ENCODE assay signal across 16 cellular contexts in genomic region chr18:13541621-13542519, GRCh38.
DNase-seq lines count a peak whose midpoint lies in the region; ATAC-seq and TF ChIP-seq lines count a peak whose summit lies in the region.
"Had no signal": no experiment of that assay in that cellular context is flagged by ENCODE, and none has a peak within 500 bp of the region (broad histone marks: within the 10 kb centered on the region; RNA-seq: fewer than 3 reads in every experiment).

No MANE protein-coding gene starts in this region.

- H3K27me3 Mint-ChIP-seq in activated naive CD8-positive, alpha-beta T cell, result no peaks in the 10 kb centered on the region

- peak; percentile 14 for ATAC-seq in left lung
- ATAC-seq: sciatic nerve, SK-N-SH treated with all-trans-retinoic acid at 6 μM for 48 hours had no signal

- H3K4me1 ChIP-seq in left lung (peaks cover 0 to 7% of the 10 kb centered on the region in 2 donors), stomach smooth muscle (ENCODE audit: control insufficient read depth, insufficient read depth, low read length) (peaks cover 59% of the 10 kb centered on the region)

- H3K9ac ChIP-seq in stomach smooth muscle (ENCODE audit: low read length in 2 of 2), result peak overlapping the region in 1 of 2 donors; percentile 5

- no peak overlapping the region for H3K4me3 Mint-ChIP-seq in activated naive CD8-positive, alpha-beta T cell

- no peak overlapping the region for H3K27ac ChIP-seq in left lung
- peak overlapping the region; percentile 89 for H3K27ac ChIP-seq in stomach smooth muscle (ENCODE audit: low read length)
- H3K27ac ChIP-seq: testis had no signal

- TF ChIP-seq CTCF in left lung (IDR thresholded peaks at IDR 0.05), result no peak

- intact Hi-C loops in left lung (cut with DNase I), result no loop called here

- H3K9me3 ChIP-seq in left lung (no peaks in the 10 kb centered on the region), stomach smooth muscle (ENCODE audit: control insufficient read depth in 2 of 2, low read length in 2 of 2) (no peaks in the 10 kb centered on the region)
- H3K9me3 ChIP-seq: testis had no signal

- H3K27me3 ChIP-seq in left lung, result no peaks in the 10 kb centered on the region
- no peaks in the 10 kb centered on the region for H3K27me3 ChIP-seq in stomach smooth muscle (ENCODE audit: control insufficient read depth in 1 of 2, insufficient read depth in 2 of 2, low read length in 2 of 2)
- H3K27me3 ChIP-seq: testis had no signal

- H3K4me1 Mint-ChIP-seq in activated naive CD8-positive, alpha-beta T cell (ENCODE audit: low read depth), result peaks cover 63% of the 10 kb centered on the region

- no peaks in the 10 kb centered on the region for H3K9me3 Mint-ChIP-seq in activated naive CD8-positive, alpha-beta T cell (ENCODE audit: low read depth)

- peak overlapping the region; percentile 61 for H3K27ac Mint-ChIP-seq in activated naive CD8-positive, alpha-beta T cell

- no peak overlapping the region for H3K4me3 ChIP-seq in left lung
- H3K4me3 ChIP-seq in stomach smooth muscle (ENCODE audit: low read length in 2 of 2), result peak overlapping the region in 1 of 2 donors; percentile 40
- H3K4me3 ChIP-seq: testis had no signal

- peaks cover 5% of the 10 kb centered on the region for H3K36me3 Mint-ChIP-seq in activated naive CD8-positive, alpha-beta T cell

- DNase-seq in NCI-H748 (lab: John Stamatoyannopoulos, UW; ENCODE audit: unreplicated experiment) (peak; percentile 35), NCI-H748 treated with DMSO at 0.1 percent for 48 hours (lab: John Stamatoyannopoulos, UW) (no peak), left lung (no peak), RKO (ENCODE audit: low spot score) (no peak), activated T-cell treated with anti-CD3 and anti-CD28 coated beads for 4 hours (no peak), Kasumi-1 (lab: John Stamatoyannopoulos, UW) (no peak)
- DNase-seq: activated effector memory CD4-positive, alpha-beta T cell treated with Interleukin-2 at 50 U/mL for 16 hours; central memory CD4-positive, alpha-beta T cell; DMS 273 treated with DMSO at 0.1 percent for 48 hours; NCI-H1105; NCI-H526; testis had no signal

- no peaks in the 10 kb centered on the region for H3K36me3 ChIP-seq in left lung
- no peaks in the 10 kb centered on the region for H3K36me3 ChIP-seq in stomach smooth muscle (ENCODE audit: control insufficient read depth in 2 of 2, insufficient read depth in 2 of 2, low read length in 2 of 2)
